Comparison of ENCODE assay signal across 19 cellular contexts in the genomic region with DNA sequence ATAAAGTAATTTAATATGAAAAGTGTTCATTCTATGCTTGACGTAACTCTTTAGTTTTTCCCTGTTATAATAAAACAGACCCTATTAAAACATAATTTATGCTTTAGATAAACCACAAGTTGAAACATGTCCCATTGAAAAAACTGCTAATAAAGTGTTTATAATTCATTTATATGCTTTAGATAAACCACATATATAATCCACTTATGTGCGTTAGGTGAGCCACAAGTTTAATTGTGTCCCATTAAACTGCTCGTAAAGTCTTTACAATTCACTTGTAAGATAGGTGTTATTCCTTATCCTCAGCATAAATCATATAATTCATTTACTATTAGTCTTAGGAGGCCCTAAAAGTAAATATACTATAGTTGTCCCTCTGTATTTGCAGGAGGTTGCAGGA. TPM values are rescaled to one million over a fixed set of nuclear protein-coding genes. Genes with fewer than 3 reads are reported as not detected.
DNase-seq lines count a peak whose midpoint lies in the region; ATAC-seq and TF ChIP-seq lines count a peak whose summit lies in the region.
"Had no signal": no experiment of that assay in that cellular context is flagged by ENCODE, and none has a peak within 500 bp of the region (broad histone marks: within the 10 kb centered on the region; RNA-seq: fewer than 3 reads in every experiment).

No MANE protein-coding gene starts in this region.

- no peak overlapping the region for H3K27ac ChIP-seq in CD4-positive, alpha-beta T cell (ENCODE audit: low read depth, low read length)
- H3K27ac ChIP-seq in HEK293 (ENCODE audit: extremely low read depth, low read depth, low read length) (no peak overlapping the region), subcutaneous abdominal adipose tissue (ENCODE audit: low read depth, low read length) (peak overlapping the region; percentile 24)
- H3K27ac ChIP-seq: BLaER1 had no signal

- H3K4me1 Mint-ChIP-seq in CD4-positive, alpha-beta T cell (ENCODE audit: low read depth) = peaks cover 15% of the 10 kb centered on the region

- no peaks in the 10 kb centered on the region for H3K27me3 ChIP-seq in CD4-positive, alpha-beta T cell (ENCODE audit: control insufficient read depth, insufficient read depth, low read length)
- H3K27me3 ChIP-seq in subcutaneous abdominal adipose tissue (ENCODE audit: control insufficient read depth in 5 of 5, insufficient read depth in 4 of 5, low read length in 5 of 5) = no peaks in the 10 kb centered on the region
- H3K27me3 ChIP-seq: BLaER1 had no signal

- peak overlapping the region; percentile 20 for H3K4me3 Mint-ChIP-seq in CD4-positive, alpha-beta T cell
- H3K4me3 Mint-ChIP-seq: CD14-positive monocyte; CD4-positive, CD25-positive, alpha-beta regulatory T cell; CD8-positive, alpha-beta T cell had no signal

- no peak for ATAC-seq in CD4-positive, alpha-beta T cell (ENCODE audit: poor library complexity)
- no peak for ATAC-seq in HG03354 (IDR thresholded peaks at IDR 0.05; ENCODE audit: poor library complexity, severe bottlenecking, unreplicated experiment)
- ATAC-seq in GM19023 (IDR thresholded peaks at IDR 0.05; ENCODE audit: unreplicated experiment) = no peak
- ATAC-seq in HG02884 (IDR thresholded peaks at IDR 0.05; ENCODE audit: unreplicated experiment) = no peak
- ATAC-seq: CD8-positive, alpha-beta T cell had no signal

- H3K4me1 ChIP-seq in HEK293 (ENCODE audit: control insufficient read depth, insufficient read depth, low read length) = no peaks in the 10 kb centered on the region
- peaks cover 2 to 27% (median 17%) of the 10 kb centered on the region in 5 donors for H3K4me1 ChIP-seq in subcutaneous abdominal adipose tissue (ENCODE audit: control insufficient read depth in 5 of 5, insufficient read depth in 5 of 5, low read length in 5 of 5)
- H3K4me1 ChIP-seq: BE2C, Caco-2 had no signal

- intact Hi-C loops in CD4-positive, alpha-beta T cell (cut with DNase I, micrococcal nuclease) = no loop called here

- H3K9me3 Mint-ChIP-seq in CD4-positive, alpha-beta T cell = no peaks in the 10 kb centered on the region
- H3K9me3 Mint-ChIP-seq: CD8-positive, alpha-beta T cell had no signal

- CTCF ChIA-PET in CD4-positive, alpha-beta T cell (lab: Charles Lee) = interaction anchor here (1.2 kb wide), 1 partner anchor 13 kb away, joined by 3 read pairs; no protein-coding TSS in a partner anchor
- CTCF ChIA-PET in HEK293 (lab: Yijun Ruan, JAX) = interaction anchor here (0.6 to 1.2 kb wide), 3 partner anchors 11 to 75 kb away, joined by 3 read pairs; no protein-coding TSS in a partner anchor

- H3K9ac ChIP-seq in subcutaneous abdominal adipose tissue (ENCODE audit: low read length in 5 of 5) = no peak overlapping the region
- H3K9ac ChIP-seq: BLaER1 had no signal

- no peak for TF ChIP-seq CTCF in CD4-positive, alpha-beta T cell (IDR thresholded peaks at IDR 0.05)
- TF ChIP-seq CTCF in HEK293 (tag by site-specific recombination; IDR thresholded peaks at IDR 0.05) (no peak), LNCaP clone FGC (IDR thresholded peaks at IDR 0.05; ENCODE audit: control insufficient read depth, extremely low read depth, insufficient read depth) (no peak)

- H3K36me3 ChIP-seq in HEK293 (ENCODE audit: control insufficient read depth in 2 of 2, insufficient read depth in 1 of 2, low read length in 2 of 2) (peaks cover 0 to 4% of the 10 kb centered on the region in 2 experiments; a peak in 1 of 3 replicates), subcutaneous abdominal adipose tissue (ENCODE audit: control insufficient read depth in 5 of 5, insufficient read depth in 5 of 5, low read length in 5 of 5) (peaks cover 0 to 13% (median 3%) of the 10 kb centered on the region in 5 donors)
- H3K36me3 ChIP-seq: BE2C had no signal

- no peaks in the 10 kb centered on the region for H3K9me3 ChIP-seq in CD4-positive, alpha-beta T cell (ENCODE audit: control insufficient read depth, low read length)
- H3K9me3 ChIP-seq in HEK293 (ENCODE audit: control insufficient read depth, insufficient read depth, low read depth, low read length) = no peaks in the 10 kb centered on the region
- no peaks in the 10 kb centered on the region for H3K9me3 ChIP-seq in subcutaneous abdominal adipose tissue (ENCODE audit: control insufficient read depth in 5 of 5, low read length in 5 of 5)
- H3K9me3 ChIP-seq: BE2C, Caco-2 had no signal

- no peak overlapping the region for H3K27ac Mint-ChIP-seq in CD4-positive, alpha-beta T cell
- H3K27ac Mint-ChIP-seq: CD14-positive monocyte; CD4-positive, CD25-positive, alpha-beta regulatory T cell; CD8-positive, alpha-beta T cell had no signal

- H3K4me3 ChIP-seq in HEK293 (ENCODE audit: low read depth, low read length) (no peak overlapping the region), LNCaP clone FGC (ENCODE audit: low read depth, low read length) (no peak overlapping the region), subcutaneous abdominal adipose tissue (ENCODE audit: low read depth in 1 of 5, low read length in 5 of 5) (no peak overlapping the region)
- H3K4me3 ChIP-seq: BLaER1 had no signal

- H3K27me3 Mint-ChIP-seq in CD4-positive, alpha-beta T cell = no peaks in the 10 kb centered on the region

- H3K36me3 Mint-ChIP-seq in CD4-positive, alpha-beta T cell (ENCODE audit: low read depth) = peaks cover 5% of the 10 kb centered on the region
- H3K36me3 Mint-ChIP-seq: CD4-positive, CD25-positive, alpha-beta regulatory T cell had no signal

- POLR2A ChIA-PET in CD4-positive, alpha-beta T cell (lab: Charles Lee) = no interaction called here
- POLR2A ChIA-PET in HEK293 (lab: Yijun Ruan, JAX) = no interaction called here

- DNase-seq in CD4-positive, alpha-beta T cell = no peak
- DNase-seq in LNCaP clone FGC (ENCODE audit: low read depth) = peak; percentile 95
- DNase-seq: 8988T; ACHN; BE2C; C1 segment of cervical spinal cord; Caco-2; Calu3; CD4-positive, CD25-positive, alpha-beta regulatory T cell; CD8-positive, alpha-beta T cell; DMS79 treated with DMSO at 0.1 percent for 48 hours; GF-D8 had no signal

TF ChIP-seq in HEK293, 187 proteins besides CTCF, POLR2A, EP300 and RAD21 (continues in another document):
- no peak for TF ChIP-seq ZBTB17 (tag by site-specific recombination; IDR thresholded peaks at IDR 0.05)
- no peak for TF ChIP-seq ZNF791 (tag by site-specific recombination; IDR thresholded peaks at IDR 0.05)
- TF ChIP-seq ZNF600 (tag by site-specific recombination; IDR thresholded peaks at IDR 0.05) = no peak
- TF ChIP-seq ZNF391 (tag by site-specific recombination; IDR thresholded peaks at IDR 0.05; ENCODE audit: borderline replicate concordance, low read depth) = no peak
- TF ChIP-seq, protein P1, sequence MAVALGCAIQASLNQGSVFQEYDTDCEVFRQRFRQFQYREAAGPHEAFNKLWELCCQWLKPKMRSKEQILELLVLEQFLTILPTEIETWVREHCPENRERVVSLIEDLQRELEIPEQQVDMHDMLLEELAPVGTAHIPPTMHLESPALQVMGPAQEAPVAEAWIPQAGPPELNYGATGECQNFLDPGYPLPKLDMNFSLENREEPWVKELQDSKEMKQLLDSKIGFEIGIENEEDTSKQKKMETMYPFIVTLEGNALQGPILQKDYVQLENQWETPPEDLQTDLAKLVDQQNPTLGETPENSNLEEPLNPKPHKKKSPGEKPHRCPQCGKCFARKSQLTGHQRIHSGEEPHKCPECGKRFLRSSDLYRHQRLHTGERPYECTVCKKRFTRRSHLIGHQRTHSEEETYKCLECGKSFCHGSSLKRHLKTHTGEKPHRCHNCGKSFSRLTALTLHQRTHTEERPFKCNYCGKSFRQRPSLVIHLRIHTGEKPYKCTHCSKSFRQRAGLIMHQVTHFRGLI (tag by site-specific recombination; IDR thresholded peaks at IDR 0.05) = no peak
- 0 out of 2 replicates have a peak, but pooled peaks have one; percentile 30 for TF ChIP-seq SCRT2 (tag by site-specific recombination; IDR thresholded peaks at IDR 0.05)
- TF ChIP-seq, protein P2, sequence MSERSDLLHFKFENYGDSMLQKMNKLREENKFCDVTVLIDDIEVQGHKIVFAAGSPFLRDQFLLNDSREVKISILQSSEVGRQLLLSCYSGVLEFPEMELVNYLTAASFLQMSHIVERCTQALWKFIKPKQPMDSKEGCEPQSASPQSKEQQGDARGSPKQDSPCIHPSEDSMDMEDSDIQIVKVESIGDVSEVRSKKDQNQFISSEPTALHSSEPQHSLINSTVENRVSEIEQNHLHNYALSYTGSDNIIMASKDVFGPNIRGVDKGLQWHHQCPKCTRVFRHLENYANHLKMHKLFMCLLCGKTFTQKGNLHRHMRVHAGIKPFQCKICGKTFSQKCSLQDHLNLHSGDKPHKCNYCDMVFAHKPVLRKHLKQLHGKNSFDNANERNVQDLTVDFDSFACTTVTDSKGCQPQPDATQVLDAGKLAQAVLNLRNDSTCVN (tag by site-specific recombination; optimal IDR thresholded peaks at IDR 0.05) = no peak
- no peak for TF ChIP-seq ZNF776 (tag by site-specific recombination; IDR thresholded peaks at IDR 0.05; ENCODE audit: borderline replicate concordance)
- no peak for TF ChIP-seq ZNF510 (tag by site-specific recombination; IDR thresholded peaks at IDR 0.05; ENCODE audit: insufficient replicate concordance)
- no peak for TF ChIP-seq ZNF248 (tag by site-specific recombination; IDR thresholded peaks at IDR 0.05)
- no peak for TF ChIP-seq ZNF561 (tag by site-specific recombination; IDR thresholded peaks at IDR 0.05; ENCODE audit: borderline replicate concordance)
- TF ChIP-seq ZNF843 (tag by site-specific recombination; IDR thresholded peaks at IDR 0.05) = peak; percentile 73
- 0 out of 2 replicates have a peak, but pooled peaks have one; percentile 30 for TF ChIP-seq KLF16 (tag by site-specific recombination; IDR thresholded peaks at IDR 0.05)
- TF ChIP-seq, protein P3, sequence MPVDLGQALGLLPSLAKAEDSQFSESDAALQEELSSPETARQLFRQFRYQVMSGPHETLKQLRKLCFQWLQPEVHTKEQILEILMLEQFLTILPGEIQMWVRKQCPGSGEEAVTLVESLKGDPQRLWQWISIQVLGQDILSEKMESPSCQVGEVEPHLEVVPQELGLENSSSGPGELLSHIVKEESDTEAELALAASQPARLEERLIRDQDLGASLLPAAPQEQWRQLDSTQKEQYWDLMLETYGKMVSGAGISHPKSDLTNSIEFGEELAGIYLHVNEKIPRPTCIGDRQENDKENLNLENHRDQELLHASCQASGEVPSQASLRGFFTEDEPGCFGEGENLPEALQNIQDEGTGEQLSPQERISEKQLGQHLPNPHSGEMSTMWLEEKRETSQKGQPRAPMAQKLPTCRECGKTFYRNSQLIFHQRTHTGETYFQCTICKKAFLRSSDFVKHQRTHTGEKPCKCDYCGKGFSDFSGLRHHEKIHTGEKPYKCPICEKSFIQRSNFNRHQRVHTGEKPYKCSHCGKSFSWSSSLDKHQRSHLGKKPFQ (tag by site-specific recombination; IDR thresholded peaks at IDR 0.05) = no peak
- TF ChIP-seq ZNF146 (tag by site-specific recombination; IDR thresholded peaks at IDR 0.05) = no peak
- no peak for TF ChIP-seq GLI2 (tag by site-specific recombination; IDR thresholded peaks at IDR 0.05; ENCODE audit: borderline replicate concordance, low read depth)

RNA-seq across cellular contexts. Expression of a gene that starts 3.6 kb away (rescaled TPM):
- 1 to 10 TPM; 1.2 to 1.4 TPM for total RNA-seq in CD4-positive, alpha-beta T cell

RNA-seq across cellular contexts. Expression of a gene that starts 20.0 kb away (rescaled TPM):
- total RNA-seq in CD4-positive, alpha-beta T cell = 10 to 100 TPM in 1 of 2 experiments, 1 to 10 TPM in 1; 9.0 to 10.6 TPM
